31 cellular contexts compared by ENCODE assay signal in the genomic region with DNA sequence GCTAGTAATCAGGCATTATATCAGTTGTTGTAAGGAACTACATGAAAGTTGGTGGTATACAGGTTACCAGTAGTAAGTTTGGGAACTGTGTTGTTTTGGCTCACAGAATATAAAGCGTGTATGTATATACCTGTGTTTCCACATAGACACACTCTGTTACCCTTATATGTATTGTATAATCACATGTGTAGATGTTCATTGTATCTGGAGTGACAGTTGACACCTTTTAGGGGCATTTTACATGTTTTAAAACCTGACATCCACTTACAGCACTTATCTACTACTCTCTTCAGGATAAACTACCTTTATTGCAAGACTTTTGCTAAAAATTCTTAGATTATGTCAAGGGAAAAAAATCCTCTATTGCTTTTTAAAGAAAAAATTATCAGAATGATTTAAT.
"Had no signal": no experiment of that assay in that cellular context is flagged by ENCODE, and none has a peak within 500 bp of the region (broad histone marks: within the 10 kb centered on the region; RNA-seq: fewer than 3 reads in every experiment).

No MANE protein-coding gene starts in this region.

- ATAC-seq: activated CD8-positive, alpha-beta T cell treated with anti-CD3 and anti-CD28 coated beads for 36 hours; activated naive CD8-positive, alpha-beta T cell treated with anti-CD3 and anti-CD28 coated beads, Interleukin-2, amount 50 U/mL, for 24 hours; activated T-cell treated with anti-CD3 and anti-CD28 coated beads, Interleukin-2, amount 50 U/mL, for 4 hours; activated T-cell treated with anti-CD3 and anti-CD28 coated beads, Interleukin-2, amount 50 U/mL, for 72 hours; activated T-helper 17 cell treated with anti-CD3 and anti-CD28 coated beads, Interleukin-2, amount 50 U/mL, for 72 hours; body of pancreas had no signal

- H3K4me1 ChIP-seq: adrenal gland, body of pancreas, breast epithelium had no signal

- H3K4me3 ChIP-seq: adrenal gland, body of pancreas, breast epithelium had no signal

- H3K27me3 ChIP-seq: adrenal gland, body of pancreas, brain microvascular endothelial cell, breast epithelium had no signal

- DNase-seq: activated B cell treated with CpG ODN at 0.5 μM for 24 hours; activated CD4-positive, alpha-beta memory T cell treated with anti-CD3 and anti-CD28 coated beads for 36 hours; activated CD4-positive, alpha-beta T cell treated with anti-CD3 and anti-CD28 coated beads for 4 hours; activated CD4-positive, alpha-beta T cell treated with anti-CD3 and anti-CD28 coated beads, Interleukin-2, amount 10 ng/mL, durations not matched to agents 24 days and 14 days; activated CD4-positive, alpha-beta T cell treated with anti-CD3 and anti-CD28 coated beads, Interleukin-2, amount 50 U/mL, for 1 hour; activated CD4-positive, alpha-beta T cell treated with anti-CD3 and anti-CD28 coated beads, Interleukin-2, amount 50 U/mL, for 4 hours; activated CD4-positive, CD25-positive, alpha-beta regulatory T cell treated with anti-CD3 and anti-CD28 coated beads, Interleukin-2, amount 50 U/mL, for 72 hours; activated CD8-positive, alpha-beta memory T cell treated with anti-CD3 and anti-CD28 coated beads, Interleukin-2, amount 50 U/mL, for 4 hours; activated CD8-positive, alpha-beta T cell treated with anti-CD3 and anti-CD28 coated beads for 36 hours; activated effector memory CD4-positive, alpha-beta T cell treated with anti-CD3 and anti-CD28 coated beads, Interleukin-2, amount 50 U/mL, for 16 hours; activated gamma-delta T cell treated with Interleukin-2 at 50 U/mL for 16 hours; activated naive CD4-positive, alpha-beta T cell treated with anti-CD3 and anti-CD28 coated beads, Interleukin-2, amount 10 ng/mL, durations not matched to agents 7 days and 5 days; activated naive CD4-positive, alpha-beta T cell treated with Interleukin-2 at 50 U/mL for 16 hours; activated naive CD8-positive, alpha-beta T cell treated with anti-CD3 and anti-CD28 coated beads, Interleukin-2, amount 10 ng/mL, durations not matched to agents 7 days and 5 days; activated naive CD8-positive, alpha-beta T cell treated with anti-CD3 and anti-CD28 coated beads, Interleukin-2, amount 50 U/mL, for 24 hours; activated T-cell treated with anti-CD3 and anti-CD28 coated beads for 4 hours; activated T-cell treated with anti-CD3 and anti-CD28 coated beads, Interleukin-2, amount 50 U/mL, for 1 hour; activated T-cell treated with anti-CD3 and anti-CD28 coated beads, Interleukin-2, amount 50 U/mL, for 4 hours; activated T-cell treated with anti-CD3 and anti-CD28 coated beads, Interleukin-2, amount 50 U/mL, for 72 hours; adrenal gland; amniotic stem cell; aorta; body of pancreas; brain microvascular endothelial cell; central memory CD4-positive, alpha-beta T cell; T-helper 1 cell; T-helper 2 cell; T-helper 9 cell had no signal

- H3K36me3 ChIP-seq: adrenal gland, brain microvascular endothelial cell, breast epithelium had no signal

- H3K27ac ChIP-seq: adrenal gland, body of pancreas, brain microvascular endothelial cell, VCaP had no signal

- H3K9me3 ChIP-seq: adrenal gland, body of pancreas, breast epithelium had no signal
